ENCODE assay signal across 7 cellular contexts in genomic region chr1:2412773-2413494, GRCh38.
DNase-seq lines count a peak whose midpoint lies in the region; ATAC-seq and TF ChIP-seq lines count a peak whose summit lies in the region.

No MANE protein-coding gene starts in this region.

- no peak for TF ChIP-seq CTCF in GM06990 (IDR thresholded peaks at IDR 0.05; ENCODE audit: insufficient read depth, low read length, poor library complexity, severe bottlenecking)
- no peak for TF ChIP-seq CTCF in epithelial cell of esophagus (IDR thresholded peaks at IDR 0.05; ENCODE audit: insufficient read depth, low read depth, low read length, missing control alignments)
- TF ChIP-seq CTCF in nephron (IDR thresholded peaks at IDR 0.05; ENCODE audit: unreplicated experiment in 3 of 3), result no peak

- H3K4me3 ChIP-seq in GM06990 (replicated peaks; ENCODE audit: low read depth, low read length) (peak overlapping the region; percentile 71), epithelial cell of esophagus (ENCODE audit: low read length) (peak overlapping the region; percentile 61)

- peaks cover 8% of the 10 kb centered on the region for H3K4me1 Mint-ChIP-seq in nephron

- no peak overlapping the region for H3K27ac Mint-ChIP-seq in nephron

- H3K27me3 ChIP-seq in GM06990 (replicated peaks; ENCODE audit: control insufficient read depth, insufficient read depth, low read length), result no peaks in the 10 kb centered on the region

- H3K36me3 ChIP-seq in GM06990 (ENCODE audit: control insufficient read depth, insufficient read depth, low read length), result peaks cover 8% of the 10 kb centered on the region

- H3K4me3 Mint-ChIP-seq in nephron, result peak overlapping the region in 2 of 3 experiments; percentile 74 to 83

- ATAC-seq in GM19438 (IDR thresholded peaks at IDR 0.05; ENCODE audit: low read depth, unreplicated experiment) (peak; percentile 21), HG03439 (IDR thresholded peaks at IDR 0.05; ENCODE audit: unreplicated experiment) (peak; percentile 17), SK-N-SH treated with all-trans-retinoic acid at 6 μM for 48 hours (peak; percentile 54)

- peaks cover 8% of the 10 kb centered on the region for H3K36me3 Mint-ChIP-seq in nephron (ENCODE audit: low read depth)

- peaks cover 20% of the 10 kb centered on the region for H3K27me3 Mint-ChIP-seq in nephron (ENCODE audit: low read depth)

- DNase-seq in GM06990 (ENCODE audit: extremely low read depth, insufficient read length) (peak; percentile 58), epithelial cell of esophagus (ENCODE audit: low read depth) (peak; percentile 57)
- no peak for DNase-seq in effector CD4-positive, alpha-beta T cell

- no peaks in the 10 kb centered on the region for H3K9me3 Mint-ChIP-seq in nephron

TF ChIP-seq in SK-N-SH treated with all-trans-retinoic acid at 6 μM for 48 hours, 23 proteins besides CTCF, POLR2A, EP300 and RAD21:
- TF ChIP-seq POU6F1 (CRISPR knock-in tag; IDR thresholded peaks at IDR 0.05; ENCODE audit: borderline replicate concordance, low read depth) (no peak), TCF4 (CRISPR knock-in tag; IDR thresholded peaks at IDR 0.05; ENCODE audit: borderline replicate concordance) (no peak), PATZ1 (CRISPR knock-in tag; IDR thresholded peaks at IDR 0.05; ENCODE audit: borderline replicate concordance) (no peak), PPARA (CRISPR knock-in tag; IDR thresholded peaks at IDR 0.05; ENCODE audit: borderline replicate concordance) (no peak), GLIS3 (CRISPR knock-in tag; IDR thresholded peaks at IDR 0.05) (no peak), ZNF8 (CRISPR knock-in tag; IDR thresholded peaks at IDR 0.05) (no peak), ZFP3 (CRISPR knock-in tag; IDR thresholded peaks at IDR 0.05) (no peak), SNAI2 (CRISPR knock-in tag; IDR thresholded peaks at IDR 0.05) (no peak), CSDC2 (CRISPR knock-in tag; IDR thresholded peaks at IDR 0.05) (no peak), ESRRG (CRISPR knock-in tag; IDR thresholded peaks at IDR 0.05) (no peak), RARB (CRISPR knock-in tag; IDR thresholded peaks at IDR 0.05) (no peak), ARNTL (CRISPR knock-in tag; IDR thresholded peaks at IDR 0.05; ENCODE audit: borderline replicate concordance, low read depth) (no peak)
